2 cellular contexts compared by ENCODE assay signal in the genomic region with DNA sequence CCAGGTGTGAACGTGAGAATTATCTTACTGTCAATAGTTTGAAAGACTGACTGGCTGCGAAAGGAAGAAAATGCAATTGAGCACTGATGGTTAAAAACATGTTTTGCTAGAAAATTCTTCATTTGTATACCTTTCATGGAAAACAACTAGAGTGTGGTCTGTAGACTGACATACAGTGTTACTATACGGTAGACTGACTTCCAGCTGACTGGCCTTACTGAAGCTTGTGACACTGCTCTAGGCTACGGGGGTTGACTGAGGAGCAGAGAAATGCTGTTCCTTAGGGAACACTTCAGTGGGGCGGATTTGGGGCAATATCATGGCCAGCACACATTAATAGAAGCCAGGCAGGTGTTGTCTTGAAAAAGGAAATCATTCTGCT.
TF ChIP-seq lines count a peak whose summit lies in the region.

No MANE protein-coding gene starts in this region.

TF ChIP-seq in WTC11, 78 proteins besides CTCF, POLR2A, EP300 and RAD21 (continued from another document and continues in another):
- TF ChIP-seq, protein P1, sequence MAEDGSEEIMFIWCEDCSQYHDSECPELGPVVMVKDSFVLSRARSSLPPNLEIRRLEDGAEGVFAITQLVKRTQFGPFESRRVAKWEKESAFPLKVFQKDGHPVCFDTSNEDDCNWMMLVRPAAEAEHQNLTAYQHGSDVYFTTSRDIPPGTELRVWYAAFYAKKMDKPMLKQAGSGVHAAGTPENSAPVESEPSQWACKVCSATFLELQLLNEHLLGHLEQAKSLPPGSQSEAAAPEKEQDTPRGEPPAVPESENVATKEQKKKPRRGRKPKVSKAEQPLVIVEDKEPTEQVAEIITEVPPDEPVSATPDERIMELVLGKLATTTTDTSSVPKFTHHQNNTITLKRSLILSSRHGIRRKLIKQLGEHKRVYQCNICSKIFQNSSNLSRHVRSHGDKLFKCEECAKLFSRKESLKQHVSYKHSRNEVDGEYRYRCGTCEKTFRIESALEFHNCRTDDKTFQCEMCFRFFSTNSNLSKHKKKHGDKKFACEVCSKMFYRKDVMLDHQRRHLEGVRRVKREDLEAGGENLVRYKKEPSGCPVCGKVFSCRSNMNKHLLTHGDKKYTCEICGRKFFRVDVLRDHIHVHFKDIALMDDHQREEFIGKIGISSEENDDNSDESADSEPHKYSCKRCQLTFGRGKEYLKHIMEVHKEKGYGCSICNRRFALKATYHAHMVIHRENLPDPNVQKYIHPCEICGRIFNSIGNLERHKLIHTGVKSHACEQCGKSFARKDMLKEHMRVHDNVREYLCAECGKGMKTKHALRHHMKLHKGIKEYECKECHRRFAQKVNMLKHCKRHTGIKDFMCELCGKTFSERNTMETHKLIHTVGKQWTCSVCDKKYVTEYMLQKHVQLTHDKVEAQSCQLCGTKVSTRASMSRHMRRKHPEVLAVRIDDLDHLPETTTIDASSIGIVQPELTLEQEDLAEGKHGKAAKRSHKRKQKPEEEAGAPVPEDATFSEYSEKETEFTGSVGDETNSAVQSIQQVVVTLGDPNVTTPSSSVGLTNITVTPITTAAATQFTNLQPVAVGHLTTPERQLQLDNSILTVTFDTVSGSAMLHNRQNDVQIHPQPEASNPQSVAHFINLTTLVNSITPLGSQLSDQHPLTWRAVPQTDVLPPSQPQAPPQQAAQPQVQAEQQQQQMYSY (CRISPR knock-in tag; IDR thresholded peaks at IDR 0.05): no peak
- TF ChIP-seq RORB (CRISPR knock-in tag; IDR thresholded peaks at IDR 0.05): no peak
- TF ChIP-seq, protein P2, sequence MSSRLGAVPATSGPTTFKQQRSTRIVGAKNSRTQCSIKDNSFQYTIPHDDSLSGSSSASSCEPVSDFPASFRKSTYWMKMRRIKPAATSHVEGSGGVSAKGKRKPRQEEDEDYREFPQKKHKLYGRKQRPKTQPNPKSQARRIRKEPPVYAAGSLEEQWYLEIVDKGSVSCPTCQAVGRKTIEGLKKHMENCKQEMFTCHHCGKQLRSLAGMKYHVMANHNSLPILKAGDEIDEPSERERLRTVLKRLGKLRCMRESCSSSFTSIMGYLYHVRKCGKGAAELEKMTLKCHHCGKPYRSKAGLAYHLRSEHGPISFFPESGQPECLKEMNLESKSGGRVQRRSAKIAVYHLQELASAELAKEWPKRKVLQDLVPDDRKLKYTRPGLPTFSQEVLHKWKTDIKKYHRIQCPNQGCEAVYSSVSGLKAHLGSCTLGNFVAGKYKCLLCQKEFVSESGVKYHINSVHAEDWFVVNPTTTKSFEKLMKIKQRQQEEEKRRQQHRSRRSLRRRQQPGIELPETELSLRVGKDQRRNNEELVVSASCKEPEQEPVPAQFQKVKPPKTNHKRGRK (CRISPR knock-in tag; IDR thresholded peaks at IDR 0.05; ENCODE audit: borderline replicate concordance): no peak
- no peak for TF ChIP-seq SMAD3 (CRISPR knock-in tag; IDR thresholded peaks at IDR 0.05; ENCODE audit: borderline replicate concordance)
- TF ChIP-seq, protein P3, sequence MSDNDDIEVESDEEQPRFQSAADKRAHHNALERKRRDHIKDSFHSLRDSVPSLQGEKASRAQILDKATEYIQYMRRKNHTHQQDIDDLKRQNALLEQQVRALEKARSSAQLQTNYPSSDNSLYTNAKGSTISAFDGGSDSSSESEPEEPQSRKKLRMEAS (CRISPR knock-in tag; IDR thresholded peaks at IDR 0.05): no peak
- TF ChIP-seq, protein P4, sequence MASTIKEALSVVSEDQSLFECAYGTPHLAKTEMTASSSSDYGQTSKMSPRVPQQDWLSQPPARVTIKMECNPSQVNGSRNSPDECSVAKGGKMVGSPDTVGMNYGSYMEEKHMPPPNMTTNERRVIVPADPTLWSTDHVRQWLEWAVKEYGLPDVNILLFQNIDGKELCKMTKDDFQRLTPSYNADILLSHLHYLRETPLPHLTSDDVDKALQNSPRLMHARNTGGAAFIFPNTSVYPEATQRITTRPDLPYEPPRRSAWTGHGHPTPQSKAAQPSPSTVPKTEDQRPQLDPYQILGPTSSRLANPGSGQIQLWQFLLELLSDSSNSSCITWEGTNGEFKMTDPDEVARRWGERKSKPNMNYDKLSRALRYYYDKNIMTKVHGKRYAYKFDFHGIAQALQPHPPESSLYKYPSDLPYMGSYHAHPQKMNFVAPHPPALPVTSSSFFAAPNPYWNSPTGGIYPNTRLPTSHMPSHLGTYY (CRISPR knock-in tag; IDR thresholded peaks at IDR 0.05): no peak
- TF ChIP-seq TEAD1 (CRISPR knock-in tag; IDR thresholded peaks at IDR 0.05): no peak
- TF ChIP-seq, protein P5, sequence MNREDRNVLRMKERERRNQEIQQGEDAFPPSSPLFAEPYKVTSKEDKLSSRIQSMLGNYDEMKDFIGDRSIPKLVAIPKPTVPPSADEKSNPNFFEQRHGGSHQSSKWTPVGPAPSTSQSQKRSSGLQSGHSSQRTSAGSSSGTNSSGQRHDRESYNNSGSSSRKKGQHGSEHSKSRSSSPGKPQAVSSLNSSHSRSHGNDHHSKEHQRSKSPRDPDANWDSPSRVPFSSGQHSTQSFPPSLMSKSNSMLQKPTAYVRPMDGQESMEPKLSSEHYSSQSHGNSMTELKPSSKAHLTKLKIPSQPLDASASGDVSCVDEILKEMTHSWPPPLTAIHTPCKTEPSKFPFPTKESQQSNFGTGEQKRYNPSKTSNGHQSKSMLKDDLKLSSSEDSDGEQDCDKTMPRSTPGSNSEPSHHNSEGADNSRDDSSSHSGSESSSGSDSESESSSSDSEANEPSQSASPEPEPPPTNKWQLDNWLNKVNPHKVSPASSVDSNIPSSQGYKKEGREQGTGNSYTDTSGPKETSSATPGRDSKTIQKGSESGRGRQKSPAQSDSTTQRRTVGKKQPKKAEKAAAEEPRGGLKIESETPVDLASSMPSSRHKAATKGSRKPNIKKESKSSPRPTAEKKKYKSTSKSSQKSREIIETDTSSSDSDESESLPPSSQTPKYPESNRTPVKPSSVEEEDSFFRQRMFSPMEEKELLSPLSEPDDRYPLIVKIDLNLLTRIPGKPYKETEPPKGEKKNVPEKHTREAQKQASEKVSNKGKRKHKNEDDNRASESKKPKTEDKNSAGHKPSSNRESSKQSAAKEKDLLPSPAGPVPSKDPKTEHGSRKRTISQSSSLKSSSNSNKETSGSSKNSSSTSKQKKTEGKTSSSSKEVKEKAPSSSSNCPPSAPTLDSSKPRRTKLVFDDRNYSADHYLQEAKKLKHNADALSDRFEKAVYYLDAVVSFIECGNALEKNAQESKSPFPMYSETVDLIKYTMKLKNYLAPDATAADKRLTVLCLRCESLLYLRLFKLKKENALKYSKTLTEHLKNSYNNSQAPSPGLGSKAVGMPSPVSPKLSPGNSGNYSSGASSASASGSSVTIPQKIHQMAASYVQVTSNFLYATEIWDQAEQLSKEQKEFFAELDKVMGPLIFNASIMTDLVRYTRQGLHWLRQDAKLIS (CRISPR knock-in tag; IDR thresholded peaks at IDR 0.05; ENCODE audit: borderline replicate concordance): no peak
- no peak for TF ChIP-seq GTF2I (CRISPR knock-in tag; conservative IDR thresholded peaks at IDR 0.05)
- TF ChIP-seq, protein P6, sequence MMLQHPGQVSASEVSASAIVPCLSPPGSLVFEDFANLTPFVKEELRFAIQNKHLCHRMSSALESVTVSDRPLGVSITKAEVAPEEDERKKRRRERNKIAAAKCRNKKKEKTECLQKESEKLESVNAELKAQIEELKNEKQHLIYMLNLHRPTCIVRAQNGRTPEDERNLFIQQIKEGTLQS (CRISPR knock-in tag; conservative IDR thresholded peaks at IDR 0.05): no peak
- TF ChIP-seq ATF1 (CRISPR knock-in tag; IDR thresholded peaks at IDR 0.05): no peak
- TF ChIP-seq FOXK1 (CRISPR knock-in tag; IDR thresholded peaks at IDR 0.05): no peak
- no peak for TF ChIP-seq ZNF263 (CRISPR knock-in tag; IDR thresholded peaks at IDR 0.05; ENCODE audit: low read depth)
- TF ChIP-seq SMAD4 (CRISPR knock-in tag; IDR thresholded peaks at IDR 0.05): no peak
- TF ChIP-seq ELF4 (CRISPR knock-in tag; IDR thresholded peaks at IDR 0.05; ENCODE audit: low read depth): no peak
- TF ChIP-seq GABPB1 (CRISPR knock-in tag; IDR thresholded peaks at IDR 0.05): no peak

TF ChIP-seq in neural cell, 6 proteins besides CTCF, POLR2A, EP300 and RAD21 (continued from another document):
- TF ChIP-seq, protein P7, sequence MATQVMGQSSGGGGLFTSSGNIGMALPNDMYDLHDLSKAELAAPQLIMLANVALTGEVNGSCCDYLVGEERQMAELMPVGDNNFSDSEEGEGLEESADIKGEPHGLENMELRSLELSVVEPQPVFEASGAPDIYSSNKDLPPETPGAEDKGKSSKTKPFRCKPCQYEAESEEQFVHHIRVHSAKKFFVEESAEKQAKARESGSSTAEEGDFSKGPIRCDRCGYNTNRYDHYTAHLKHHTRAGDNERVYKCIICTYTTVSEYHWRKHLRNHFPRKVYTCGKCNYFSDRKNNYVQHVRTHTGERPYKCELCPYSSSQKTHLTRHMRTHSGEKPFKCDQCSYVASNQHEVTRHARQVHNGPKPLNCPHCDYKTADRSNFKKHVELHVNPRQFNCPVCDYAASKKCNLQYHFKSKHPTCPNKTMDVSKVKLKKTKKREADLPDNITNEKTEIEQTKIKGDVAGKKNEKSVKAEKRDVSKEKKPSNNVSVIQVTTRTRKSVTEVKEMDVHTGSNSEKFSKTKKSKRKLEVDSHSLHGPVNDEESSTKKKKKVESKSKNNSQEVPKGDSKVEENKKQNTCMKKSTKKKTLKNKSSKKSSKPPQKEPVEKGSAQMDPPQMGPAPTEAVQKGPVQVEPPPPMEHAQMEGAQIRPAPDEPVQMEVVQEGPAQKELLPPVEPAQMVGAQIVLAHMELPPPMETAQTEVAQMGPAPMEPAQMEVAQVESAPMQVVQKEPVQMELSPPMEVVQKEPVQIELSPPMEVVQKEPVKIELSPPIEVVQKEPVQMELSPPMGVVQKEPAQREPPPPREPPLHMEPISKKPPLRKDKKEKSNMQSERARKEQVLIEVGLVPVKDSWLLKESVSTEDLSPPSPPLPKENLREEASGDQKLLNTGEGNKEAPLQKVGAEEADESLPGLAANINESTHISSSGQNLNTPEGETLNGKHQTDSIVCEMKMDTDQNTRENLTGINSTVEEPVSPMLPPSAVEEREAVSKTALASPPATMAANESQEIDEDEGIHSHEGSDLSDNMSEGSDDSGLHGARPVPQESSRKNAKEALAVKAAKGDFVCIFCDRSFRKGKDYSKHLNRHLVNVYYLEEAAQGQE (IDR thresholded peaks at IDR 0.05; ENCODE audit: borderline replicate concordance): no peak
- TF ChIP-seq MXI1 (conservative IDR thresholded peaks at IDR 0.05; ENCODE audit: poor library complexity, severe bottlenecking): no peak
- no peak for TF ChIP-seq TAF1 (IDR thresholded peaks at IDR 0.05; ENCODE audit: low read depth)
